11 cellular contexts compared by ENCODE assay signal in the genomic region with DNA sequence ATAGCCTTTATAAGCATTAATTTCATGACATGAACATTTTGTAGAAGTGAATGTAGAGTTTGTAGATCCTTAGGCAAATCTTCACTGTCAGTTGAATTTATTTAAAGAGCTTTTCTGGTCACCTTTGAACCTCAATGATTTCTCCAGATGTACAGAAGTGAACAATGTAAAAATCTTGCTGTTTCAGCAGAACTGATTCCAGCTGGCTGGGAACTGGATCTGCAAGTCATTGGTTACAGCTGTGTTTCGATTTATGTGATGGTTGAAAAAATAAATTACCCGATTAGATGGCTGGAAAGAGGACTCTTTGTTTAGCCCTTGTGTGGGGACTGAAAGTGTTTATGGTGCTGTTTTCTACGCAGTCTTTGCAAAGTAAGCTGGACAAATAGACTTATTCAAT.
DNase-seq lines count a peak whose midpoint lies in the region; ATAC-seq and TF ChIP-seq lines count a peak whose summit lies in the region.
"Had no signal": no experiment of that assay in that cellular context is flagged by ENCODE, and none has a peak within 500 bp of the region (broad histone marks: within the 10 kb centered on the region; RNA-seq: fewer than 3 reads in every experiment).

No MANE protein-coding gene starts in this region.

- peak overlapping the region; percentile 33 for H2AFZ ChIP-seq in SK-N-SH (ENCODE audit: low read depth)

- POLR2A ChIA-PET in SK-N-SH (lab: Yijun Ruan, JAX) = no interaction called here

- DNase-seq in SK-N-SH (no peak), fibroblast of gingiva (ENCODE audit: low read depth) (peak; percentile 68), mucosa of gallbladder (ENCODE audit: low spot score) (peak; percentile 45), type B pancreatic cell (ENCODE audit: extremely low spot score, unreplicated experiment) (no peak), GDM1 (lab: John Stamatoyannopoulos, UW) (no peak)
- DNase-seq in activated CD4-positive, alpha-beta T cell treated with anti-CD3 and anti-CD28 coated beads, Interleukin-2, amount 50 U/mL, for 48 hours = no peak
- DNase-seq: upper lobe of left lung had no signal

- TF ChIP-seq EP300 in SK-N-SH (IDR thresholded peaks at IDR 0.05; ENCODE audit: borderline replicate concordance in 1 of 2, low read depth in 1 of 2, low read length in 1 of 2) = no peak

- no peaks in the 10 kb centered on the region for H3K27me3 Mint-ChIP-seq in type B pancreatic cell
- H3K27me3 Mint-ChIP-seq: dendritic cell treated with granulocyte-macrophage colony-stimulating factor and Interleukin-4, amounts not matched to agents 40 ng/mL and 50 ng/mL, for 4 days had no signal

- no peaks in the 10 kb centered on the region for H3K9me2 ChIP-seq in SK-N-SH

- 56% methylated on average over 3 of the region's 3 CpGs for WGBS in SK-N-SH (ENCODE audit: low lambda C conversion rate)

- peaks cover 8% of the 10 kb centered on the region for H3K9me3 Mint-ChIP-seq in type B pancreatic cell
- H3K9me3 Mint-ChIP-seq: dendritic cell treated with granulocyte-macrophage colony-stimulating factor and Interleukin-4, amounts not matched to agents 40 ng/mL and 50 ng/mL, for 4 days had no signal

- H3K4me1 ChIP-seq in SK-N-SH (ENCODE audit: control insufficient read depth in 1 of 2, insufficient read depth in 2 of 2, low read depth in 1 of 2, low read length in 1 of 2) = peaks cover 0 to 3% of the 10 kb centered on the region in 2 experiments; a peak in 2 of 4 replicates

- no peak overlapping the region for H3K4me3 ChIP-seq in SK-N-SH (ENCODE audit: low read depth in 2 of 2, low read length in 1 of 2)
- H3K4me3 ChIP-seq: upper lobe of left lung had no signal

- no peaks in the 10 kb centered on the region for H3F3A ChIP-seq in SK-N-SH (replicated peaks; ENCODE audit: insufficient read depth)

- no peaks in the 10 kb centered on the region for H4K20me1 ChIP-seq in SK-N-SH (ENCODE audit: insufficient read depth)

- no peak for TF ChIP-seq CTCF in SK-N-SH (IDR thresholded peaks at IDR 0.05)
- TF ChIP-seq CTCF in type B pancreatic cell (conservative IDR thresholded peaks at IDR 0.05) = no peak

- H3K27ac Mint-ChIP-seq in type B pancreatic cell = peak overlapping the region; percentile 86
- H3K27ac Mint-ChIP-seq: dendritic cell treated with granulocyte-macrophage colony-stimulating factor and Interleukin-4, amounts not matched to agents 40 ng/mL and 50 ng/mL, for 4 days had no signal

- no peak overlapping the region for H3K4me2 ChIP-seq in SK-N-SH

- H3K36me3 Mint-ChIP-seq in type B pancreatic cell = peaks cover 10% of the 10 kb centered on the region

- H3K79me2 ChIP-seq in SK-N-SH (ENCODE audit: insufficient read depth) = no peaks in the 10 kb centered on the region

- H3K9ac ChIP-seq in SK-N-SH = no peak overlapping the region

- CTCF ChIA-PET in SK-N-SH (lab: Yijun Ruan, JAX) = interaction anchor here (1.1 kb wide), 1 partner anchor 10 kb away, joined by 3 read pairs; no protein-coding TSS in a partner anchor

- ATAC-seq in SK-N-SH treated with all-trans-retinoic acid at 6 μM for 48 hours (no peak), GM18498 (IDR thresholded peaks at IDR 0.05; ENCODE audit: unreplicated experiment) (no peak)

- peak overlapping the region; percentile 77 for H3K4me3 Mint-ChIP-seq in type B pancreatic cell
- H3K4me3 Mint-ChIP-seq: dendritic cell treated with granulocyte-macrophage colony-stimulating factor and Interleukin-4, amounts not matched to agents 40 ng/mL and 50 ng/mL, for 4 days had no signal

- no peak for TF ChIP-seq RAD21 in SK-N-SH (IDR thresholded peaks at IDR 0.05; ENCODE audit: low read length)

- H3K27me3 ChIP-seq in SK-N-SH (ENCODE audit: insufficient read depth) = no peaks in the 10 kb centered on the region
- H3K27me3 ChIP-seq: neutrophil, upper lobe of left lung had no signal

- H3K4me1 Mint-ChIP-seq in type B pancreatic cell (ENCODE audit: unreplicated experiment) = peaks cover 33% of the 10 kb centered on the region

- no peaks in the 10 kb centered on the region for H3K36me3 ChIP-seq in SK-N-SH (replicated peaks in 1 of 2; ENCODE audit: control insufficient read depth in 1 of 2, insufficient read depth in 2 of 2, low read length in 1 of 2)
- H3K36me3 ChIP-seq: neutrophil, upper lobe of left lung had no signal

- no peak overlapping the region for H3K27ac ChIP-seq in SK-N-SH (ENCODE audit: low read depth in 2 of 2, low read length in 1 of 2)
- H3K27ac ChIP-seq: neutrophil, upper lobe of left lung had no signal

- no peaks in the 10 kb centered on the region; the same call in 1 of the 2 replicates for H3K9me3 ChIP-seq in SK-N-SH
- H3K9me3 ChIP-seq: neutrophil, upper lobe of left lung had no signal

TF ChIP-seq in SK-N-SH, 30 proteins besides CTCF, POLR2A, EP300 and RAD21:
- TF ChIP-seq MAX (IDR thresholded peaks at IDR 0.05; ENCODE audit: low read depth) (no peak), FOXM1 (IDR thresholded peaks at IDR 0.05; ENCODE audit: low read depth) (no peak), FOXJ3 (CRISPR knock-in tag; IDR thresholded peaks at IDR 0.05) (no peak), SIN3A (IDR thresholded peaks at IDR 0.05; ENCODE audit: borderline replicate concordance, low read depth, low read length) (no peak), POLR2AphosphoS5 (IDR thresholded peaks at IDR 0.05; ENCODE audit: low read depth, low read length) (no peak), EZH2phosphoT487 (IDR thresholded peaks at IDR 0.05; ENCODE audit: borderline replicate concordance, low read depth) (no peak)

TF ChIP-seq in SK-N-SH treated with all-trans-retinoic acid at 6 μM for 48 hours, 23 proteins besides CTCF, POLR2A, EP300 and RAD21:
- TF ChIP-seq ISL1 (CRISPR knock-in tag; IDR thresholded peaks at IDR 0.05) = no peak
- no peak for TF ChIP-seq SNAI2 (CRISPR knock-in tag; IDR thresholded peaks at IDR 0.05)
- no peak for TF ChIP-seq TOX (CRISPR knock-in tag; IDR thresholded peaks at IDR 0.05; ENCODE audit: borderline replicate concordance)
- no peak for TF ChIP-seq ZC3H10 (CRISPR knock-in tag; IDR thresholded peaks at IDR 0.05)
- TF ChIP-seq CSRNP3 (CRISPR knock-in tag; IDR thresholded peaks at IDR 0.05) = no peak
- TF ChIP-seq ZNF8 (CRISPR knock-in tag; IDR thresholded peaks at IDR 0.05) = no peak
- no peak for TF ChIP-seq CSDC2 (CRISPR knock-in tag; IDR thresholded peaks at IDR 0.05)
- no peak for TF ChIP-seq ZFP3 (CRISPR knock-in tag; IDR thresholded peaks at IDR 0.05)
- no peak for TF ChIP-seq ARNTL (CRISPR knock-in tag; IDR thresholded peaks at IDR 0.05; ENCODE audit: borderline replicate concordance, low read depth)
- no peak for TF ChIP-seq ESRRG (CRISPR knock-in tag; IDR thresholded peaks at IDR 0.05)
- no peak for TF ChIP-seq ZFP30 (CRISPR knock-in tag; IDR thresholded peaks at IDR 0.05)
- TF ChIP-seq TCF4 (CRISPR knock-in tag; IDR thresholded peaks at IDR 0.05; ENCODE audit: borderline replicate concordance) = no peak
- no peak for TF ChIP-seq ZNF70 (CRISPR knock-in tag; IDR thresholded peaks at IDR 0.05)
- TF ChIP-seq RARB (CRISPR knock-in tag; IDR thresholded peaks at IDR 0.05) = no peak
- no peak for TF ChIP-seq CREB5 (CRISPR knock-in tag; IDR thresholded peaks at IDR 0.05; ENCODE audit: low read depth)
- TF ChIP-seq OSR1 (CRISPR knock-in tag; IDR thresholded peaks at IDR 0.05) = no peak
- TF ChIP-seq BACH2 (CRISPR knock-in tag; IDR thresholded peaks at IDR 0.05; ENCODE audit: borderline replicate concordance) = no peak
- no peak for TF ChIP-seq GLIS3 (CRISPR knock-in tag; IDR thresholded peaks at IDR 0.05)
- no peak for TF ChIP-seq ZNF565 (CRISPR knock-in tag; conservative IDR thresholded peaks at IDR 0.05; ENCODE audit: low read depth)
- no peak for TF ChIP-seq PPARA (CRISPR knock-in tag; IDR thresholded peaks at IDR 0.05; ENCODE audit: borderline replicate concordance)

Comparison
In these comparisons a context has a peak if more than half of its experiments do, and no peak if none do; other contexts are left out.
1. DNase-seq: peak in fibroblast of gingiva (single experiment) and mucosa of gallbladder (single experiment); none in SK-N-SH (single experiment), type B pancreatic cell (single experiment), activated CD4-positive, alpha-beta T cell treated with anti-CD3 and anti-CD28 coated beads, Interleukin-2, amount 50 U/mL, for 48 hours (0 of 2) and GDM1 (single experiment).